In the genomic region with DNA sequence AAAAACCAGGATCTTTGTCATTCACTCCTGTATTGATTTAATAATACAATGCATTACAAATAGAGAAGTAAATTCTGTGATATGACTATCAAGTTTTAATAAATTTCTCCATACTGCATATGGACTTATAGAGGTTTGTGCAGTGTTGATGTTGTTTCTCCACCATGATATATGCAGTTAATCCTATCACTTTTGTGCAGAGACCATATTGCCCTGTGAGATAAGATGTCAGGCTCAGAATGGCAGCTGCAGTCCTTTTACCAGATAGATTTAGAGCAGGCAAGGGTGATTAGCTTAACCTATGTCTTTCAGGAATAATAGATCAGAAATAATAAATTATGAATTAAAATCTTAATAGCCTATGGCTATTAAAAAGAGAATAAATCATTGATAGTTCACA, we compare ENCODE assay signal across 1 cellular context.
TF ChIP-seq lines count a peak whose summit lies in the region.

No MANE protein-coding gene starts in this region.

TF ChIP-seq in K562, 482 proteins besides CTCF, POLR2A, EP300 and RAD21 (continued from another document):
- TF ChIP-seq TAF1 (IDR thresholded peaks at IDR 0.05; ENCODE audit: control insufficient read depth, extremely low read depth, insufficient read depth, low read length, severe bottlenecking) (no peak), TAL1 (IDR thresholded peaks at IDR 0.05) (peak; percentile 95), ARID1B (IDR thresholded peaks at IDR 0.05) (peak; percentile 92), MTA1 (IDR thresholded peaks at IDR 0.05; ENCODE audit: borderline replicate concordance) (no peak), KAT8 (IDR thresholded peaks at IDR 0.05; ENCODE audit: low read depth) (no peak), TEAD4 (IDR thresholded peaks at IDR 0.05; ENCODE audit: low read length) (peak; percentile 97), TEAD4 (CRISPR knock-in tag; IDR thresholded peaks at IDR 0.05; ENCODE audit: borderline replicate concordance) (no peak), GATAD2A (IDR thresholded peaks at IDR 0.05) (no peak)
- TF ChIP-seq, protein P1, sequence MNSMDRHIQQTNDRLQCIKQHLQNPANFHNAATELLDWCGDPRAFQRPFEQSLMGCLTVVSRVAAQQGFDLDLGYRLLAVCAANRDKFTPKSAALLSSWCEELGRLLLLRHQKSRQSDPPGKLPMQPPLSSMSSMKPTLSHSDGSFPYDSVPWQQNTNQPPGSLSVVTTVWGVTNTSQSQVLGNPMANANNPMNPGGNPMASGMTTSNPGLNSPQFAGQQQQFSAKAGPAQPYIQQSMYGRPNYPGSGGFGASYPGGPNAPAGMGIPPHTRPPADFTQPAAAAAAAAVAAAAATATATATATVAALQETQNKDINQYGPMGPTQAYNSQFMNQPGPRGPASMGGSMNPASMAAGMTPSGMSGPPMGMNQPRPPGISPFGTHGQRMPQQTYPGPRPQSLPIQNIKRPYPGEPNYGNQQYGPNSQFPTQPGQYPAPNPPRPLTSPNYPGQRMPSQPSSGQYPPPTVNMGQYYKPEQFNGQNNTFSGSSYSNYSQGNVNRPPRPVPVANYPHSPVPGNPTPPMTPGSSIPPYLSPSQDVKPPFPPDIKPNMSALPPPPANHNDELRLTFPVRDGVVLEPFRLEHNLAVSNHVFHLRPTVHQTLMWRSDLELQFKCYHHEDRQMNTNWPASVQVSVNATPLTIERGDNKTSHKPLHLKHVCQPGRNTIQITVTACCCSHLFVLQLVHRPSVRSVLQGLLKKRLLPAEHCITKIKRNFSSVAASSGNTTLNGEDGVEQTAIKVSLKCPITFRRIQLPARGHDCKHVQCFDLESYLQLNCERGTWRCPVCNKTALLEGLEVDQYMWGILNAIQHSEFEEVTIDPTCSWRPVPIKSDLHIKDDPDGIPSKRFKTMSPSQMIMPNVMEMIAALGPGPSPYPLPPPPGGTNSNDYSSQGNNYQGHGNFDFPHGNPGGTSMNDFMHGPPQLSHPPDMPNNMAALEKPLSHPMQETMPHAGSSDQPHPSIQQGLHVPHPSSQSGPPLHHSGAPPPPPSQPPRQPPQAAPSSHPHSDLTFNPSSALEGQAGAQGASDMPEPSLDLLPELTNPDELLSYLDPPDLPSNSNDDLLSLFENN (IDR thresholded peaks at IDR 0.05; ENCODE audit: low read depth in 2 of 2, low read length in 2 of 2) = peak in 1 of 2 experiments; percentile 45; a peak in 1 of 4 replicates
- TF ChIP-seq, protein P2, sequence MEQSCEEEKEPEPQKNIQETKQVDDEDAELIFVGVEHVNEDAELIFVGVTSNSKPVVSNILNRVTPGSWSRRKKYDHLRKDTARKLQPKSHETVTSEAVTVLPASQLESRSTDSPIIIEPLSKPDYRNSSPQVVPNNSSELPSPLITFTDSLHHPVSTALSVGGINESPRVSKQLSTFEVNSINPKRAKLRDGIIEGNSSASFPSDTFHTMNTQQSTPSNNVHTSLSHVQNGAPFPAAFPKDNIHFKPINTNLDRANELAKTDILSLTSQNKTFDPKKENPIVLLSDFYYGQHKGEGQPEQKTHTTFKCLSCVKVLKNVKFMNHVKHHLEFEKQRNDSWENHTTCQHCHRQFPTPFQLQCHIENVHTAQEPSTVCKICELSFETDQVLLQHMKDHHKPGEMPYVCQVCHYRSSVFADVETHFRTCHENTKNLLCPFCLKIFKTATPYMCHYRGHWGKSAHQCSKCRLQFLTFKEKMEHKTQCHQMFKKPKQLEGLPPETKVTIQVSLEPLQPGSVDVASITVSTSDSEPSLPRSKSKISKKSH (CRISPR knock-in tag; IDR thresholded peaks at IDR 0.05) = no peak
- TF ChIP-seq, protein P3, sequence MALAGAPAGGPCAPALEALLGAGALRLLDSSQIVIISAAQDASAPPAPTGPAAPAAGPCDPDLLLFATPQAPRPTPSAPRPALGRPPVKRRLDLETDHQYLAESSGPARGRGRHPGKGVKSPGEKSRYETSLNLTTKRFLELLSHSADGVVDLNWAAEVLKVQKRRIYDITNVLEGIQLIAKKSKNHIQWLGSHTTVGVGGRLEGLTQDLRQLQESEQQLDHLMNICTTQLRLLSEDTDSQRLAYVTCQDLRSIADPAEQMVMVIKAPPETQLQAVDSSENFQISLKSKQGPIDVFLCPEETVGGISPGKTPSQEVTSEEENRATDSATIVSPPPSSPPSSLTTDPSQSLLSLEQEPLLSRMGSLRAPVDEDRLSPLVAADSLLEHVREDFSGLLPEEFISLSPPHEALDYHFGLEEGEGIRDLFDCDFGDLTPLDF (CRISPR knock-in tag; IDR thresholded peaks at IDR 0.05) = no peak
- TF ChIP-seq, protein P4, sequence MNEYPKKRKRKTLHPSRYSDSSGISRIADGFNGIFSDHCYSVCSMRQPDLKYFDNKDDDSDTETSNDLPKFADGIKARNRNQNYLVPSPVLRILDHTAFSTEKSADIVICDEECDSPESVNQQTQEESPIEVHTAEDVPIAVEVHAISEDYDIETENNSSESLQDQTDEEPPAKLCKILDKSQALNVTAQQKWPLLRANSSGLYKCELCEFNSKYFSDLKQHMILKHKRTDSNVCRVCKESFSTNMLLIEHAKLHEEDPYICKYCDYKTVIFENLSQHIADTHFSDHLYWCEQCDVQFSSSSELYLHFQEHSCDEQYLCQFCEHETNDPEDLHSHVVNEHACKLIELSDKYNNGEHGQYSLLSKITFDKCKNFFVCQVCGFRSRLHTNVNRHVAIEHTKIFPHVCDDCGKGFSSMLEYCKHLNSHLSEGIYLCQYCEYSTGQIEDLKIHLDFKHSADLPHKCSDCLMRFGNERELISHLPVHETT (CRISPR knock-in tag; conservative IDR thresholded peaks at IDR 0.05 in 1 of 2, IDR thresholded peaks at IDR 0.05 in 1 of 2) = 0 out of 4 replicates have a peak, but pooled peaks of 1 of the 2 experiments have one; percentile 23
TF ChIP-seq in K562: peak in this region for 32.
